Comparison of ENCODE assay signal across 10 cellular contexts in genomic region chr7:21412291-21412896, GRCh38. TPM values are rescaled to one million over a fixed set of nuclear protein-coding genes. Genes with fewer than 3 reads are reported as not detected.
DNase-seq lines count a peak whose midpoint lies in the region; ATAC-seq and TF ChIP-seq lines count a peak whose summit lies in the region.
"Had no signal": no experiment of that assay in that cellular context is flagged by ENCODE, and none has a peak within 500 bp of the region (broad histone marks: within the 10 kb centered on the region; RNA-seq: fewer than 3 reads in every experiment).

No MANE protein-coding gene starts in this region.

- no peaks in the 10 kb centered on the region for H3K27me3 Mint-ChIP-seq in activated naive CD8-positive, alpha-beta T cell treated with anti-CD3 and anti-CD28 coated beads for 36 hours

- ATAC-seq in GM19395 (IDR thresholded peaks at IDR 0.05; ENCODE audit: unreplicated experiment) (peak; percentile 84), HG03095 (IDR thresholded peaks at IDR 0.05; ENCODE audit: unreplicated experiment) (peak; percentile 67)

- no peaks in the 10 kb centered on the region for H3K4me1 ChIP-seq in osteoblast (ENCODE audit: insufficient read depth, low read length)

- H3K4me1 Mint-ChIP-seq in activated naive CD8-positive, alpha-beta T cell treated with anti-CD3 and anti-CD28 coated beads for 36 hours = peaks cover 12% of the 10 kb centered on the region

- TF ChIP-seq CTCF in GM12864 (IDR thresholded peaks at IDR 0.05; ENCODE audit: low read depth, low read length, missing control alignments) (no peak), osteoblast (IDR thresholded peaks at IDR 0.05; ENCODE audit: extremely low read depth, low read depth, low read length) (no peak)

- no peak overlapping the region for H3K27ac Mint-ChIP-seq in activated naive CD8-positive, alpha-beta T cell treated with anti-CD3 and anti-CD28 coated beads for 36 hours
- H3K27ac Mint-ChIP-seq: type B pancreatic cell had no signal

- H3K27me3 ChIP-seq in osteoblast (ENCODE audit: insufficient read depth, low read length) = no peaks in the 10 kb centered on the region

- H3K27ac ChIP-seq in osteoblast (ENCODE audit: low read depth, low read length) = no peak overlapping the region

- no peaks in the 10 kb centered on the region for H3K9me3 ChIP-seq in osteoblast (ENCODE audit: low read depth, low read length)

- H3K36me3 Mint-ChIP-seq in activated naive CD8-positive, alpha-beta T cell treated with anti-CD3 and anti-CD28 coated beads for 36 hours = no peaks in the 10 kb centered on the region
- H3K36me3 Mint-ChIP-seq: type B pancreatic cell had no signal

- no peak overlapping the region for H3K4me2 ChIP-seq in osteoblast (ENCODE audit: insufficient read depth, low read length)

- H2AFZ ChIP-seq in osteoblast (ENCODE audit: low read length) = no peak overlapping the region

- no peaks in the 10 kb centered on the region for H3K79me2 ChIP-seq in osteoblast (ENCODE audit: insufficient read depth, low read length)

- no peaks in the 10 kb centered on the region for H3K9me3 Mint-ChIP-seq in activated naive CD8-positive, alpha-beta T cell treated with anti-CD3 and anti-CD28 coated beads for 36 hours
- H3K9me3 Mint-ChIP-seq: type B pancreatic cell had no signal

- H3K36me3 ChIP-seq in osteoblast (ENCODE audit: insufficient read depth, low read length) = no peaks in the 10 kb centered on the region

- H4K20me1 ChIP-seq in osteoblast (ENCODE audit: insufficient read depth, low read length) = no peaks in the 10 kb centered on the region

- no peak overlapping the region for H3K4me3 Mint-ChIP-seq in activated naive CD8-positive, alpha-beta T cell treated with anti-CD3 and anti-CD28 coated beads for 36 hours
- H3K4me3 Mint-ChIP-seq: type B pancreatic cell had no signal

- DNase-seq in GM12864 (ENCODE audit: low read depth) (peak; percentile 59), epidermal melanocyte (ENCODE audit: insufficient read length, low spot score) (peak; percentile 16), activated gamma-delta T cell (lab: John Stamatoyannopoulos, UW) (no peak), osteoblast (ENCODE audit: insufficient read length, low spot score, missing footprints) (no peak), MV-4-11 (lab: John Stamatoyannopoulos, UW) (no peak)
- DNase-seq in activated naive CD8-positive, alpha-beta T cell treated with anti-CD3 and anti-CD28 coated beads for 36 hours = no peak
- DNase-seq: NCI-H524 treated with DMSO at 0.1 percent for 48 hours had no signal

- no peak overlapping the region for H3K4me3 ChIP-seq in GM12864 (ENCODE audit: low read depth, low read length)
- no peak overlapping the region for H3K4me3 ChIP-seq in osteoblast (ENCODE audit: insufficient read depth, low read length)

RNA-seq across cellular contexts. Expression of gene SP4, which starts 15.5 kb away (rescaled TPM):
- total RNA-seq in osteoblast = 5.0 and 5.1 TPM in 2 replicates
- total RNA-seq in activated naive CD8-positive, alpha-beta T cell treated with anti-CD3 and anti-CD28 coated beads for 36 hours = 10 to 100 TPM; 17.6 to 18.0 TPM

Comparison
In these comparisons a context has a peak if more than half of its experiments do, and no peak if none do; other contexts are left out.
1. DNase-seq: peak in GM12864 (single experiment) and epidermal melanocyte (single experiment); none in activated gamma-delta T cell (single experiment), osteoblast (single experiment), MV-4-11 (single experiment) and activated naive CD8-positive, alpha-beta T cell treated with anti-CD3 and anti-CD28 coated beads for 36 hours (single experiment).